In genomic region chr1:59355361-59355760, GRCh38 we compare ENCODE assay signal across 8 cellular contexts. TPM values are rescaled to one million over a fixed set of nuclear protein-coding genes. Genes with fewer than 3 reads are reported as not detected.
DNase-seq lines count a peak whose midpoint lies in the region; ATAC-seq and TF ChIP-seq lines count a peak whose summit lies in the region.

No MANE protein-coding gene starts in this region.

- H3K4me3 Mint-ChIP-seq in HFFc6, result no peak overlapping the region

- H3K27ac ChIP-seq in 22Rv1, result 0 out of 2 replicates have a peak overlapping the region, but pooled peaks have one; percentile 22

- H3K27me3 Mint-ChIP-seq in HFFc6 (ENCODE audit: insufficient read depth), result peaks cover 2% of the 10 kb centered on the region; the same call in 1 of the 2 replicates

- H3K36me3 Mint-ChIP-seq in HFFc6 (ENCODE audit: low read depth), result no peaks in the 10 kb centered on the region; the same call in 1 of the 2 replicates

- ATAC-seq in GM19025 (IDR thresholded peaks at IDR 0.05; ENCODE audit: low read depth, unreplicated experiment) (peak; percentile 47), HG02938 (IDR thresholded peaks at IDR 0.05; ENCODE audit: unreplicated experiment) (peak; percentile 72)

- H3K4me3 ChIP-seq in H7 (ENCODE audit: insufficient read depth, low read depth, low read length), result no peak overlapping the region

- no peak overlapping the region for H3K27ac Mint-ChIP-seq in HFFc6

- TF ChIP-seq CTCF in 22Rv1 (IDR thresholded peaks at IDR 0.05), result no peak
- TF ChIP-seq CTCF in HFFc6 (IDR thresholded peaks at IDR 0.05), result no peak

- no peaks in the 10 kb centered on the region for H3K27me3 ChIP-seq in H7 (ENCODE audit: control insufficient read depth, insufficient read depth, low read length)

- H3K36me3 ChIP-seq in H7 (replicated peaks; ENCODE audit: control insufficient read depth, insufficient read depth, low read length), result no peaks in the 10 kb centered on the region; the same call in 1 of the 2 replicates

- peaks cover 24% of the 10 kb centered on the region for H3K4me1 Mint-ChIP-seq in HFFc6 (ENCODE audit: low read depth)

- peak; percentile 13 for DNase-seq in fibroblast of gingiva (ENCODE audit: low read depth)
- DNase-seq in cerebellar cortex (ENCODE audit: low spot score), result no peak
- DNase-seq in H7, result no peak
- no peak for DNase-seq in HFFc6
- DNase-seq in retina, result no peak

- no peaks in the 10 kb centered on the region for H3K9me3 Mint-ChIP-seq in HFFc6

RNA-seq across cellular contexts. Expression of gene FGGY, which starts 58.5 kb away (rescaled TPM):
- total RNA-seq in H7 (2014; rRNA removed; shearing (Covaris generic)), result 19.2 and 19.4 TPM in 2 replicates
- 10 to 100 TPM; 16.4 to 20.1 (median 18.7) TPM for total RNA-seq in HFFc6 (2021; fragmentation: NEBNext Ultra II Directional; extraction: Animal tissue kit (Norgen Biotek cat#: 25700))
